In genomic region chr3:59444293-59444671, GRCh38 we compare ENCODE assay signal across 15 cellular contexts.
DNase-seq lines count a peak whose midpoint lies in the region; ATAC-seq and TF ChIP-seq lines count a peak whose summit lies in the region.
"Had no signal": no experiment of that assay in that cellular context is flagged by ENCODE, and none has a peak within 500 bp of the region (broad histone marks: within the 10 kb centered on the region; RNA-seq: fewer than 3 reads in every experiment).

No MANE protein-coding gene starts in this region.

- peak in 2 of 5 donors; percentile 24 to 25 for DNase-seq in CD4-positive, alpha-beta memory T cell
- DNase-seq in activated naive CD8-positive, alpha-beta T cell treated with anti-CD3 and anti-CD28 coated beads, Interleukin-2, amount 10 ng/mL, durations not matched to agents 7 days and 5 days: no peak
- no peak for DNase-seq in NCI-H1105 treated with DMSO at 0.1 percent for 48 hours (lab: John Stamatoyannopoulos, UW)
- DNase-seq in NAMALWA (ENCODE audit: low spot score): no peak
- DNase-seq in foreskin fibroblast: no peak
- DNase-seq: EL, glutamatergic neuron, kidney glomerular epithelial cell, NCI-H2171, SJCRH30 had no signal

- peaks cover 45% of the 10 kb centered on the region for H3K4me1 ChIP-seq in CD4-positive, alpha-beta memory T cell (ENCODE audit: insufficient read depth, low read length)
- H3K4me1 ChIP-seq: SJCRH30 had no signal

- H3K9me3 ChIP-seq in CD4-positive, alpha-beta memory T cell (ENCODE audit: control insufficient read depth in 1 of 2, low read length in 2 of 2): no peaks in the 10 kb centered on the region
- H3K9me3 ChIP-seq: BLaER1, SJCRH30 had no signal

- H3K36me3 ChIP-seq in CD4-positive, alpha-beta memory T cell (ENCODE audit: insufficient read depth, low read length): no peaks in the 10 kb centered on the region
- H3K36me3 ChIP-seq: BLaER1, cardiac muscle cell, SJCRH30 had no signal

- POLR2A ChIA-PET in CD4-positive, alpha-beta memory T cell (lab: Charles Lee; ENCODE audit: partially characterized antibody): interaction anchor here (0.7 to 2.2 kb wide), 4 partner anchors 7 to 567 kb away, joined by 3 to 13 read pairs (median 6); no protein-coding TSS in a partner anchor
- POLR2A ChIA-PET in activated naive CD8-positive, alpha-beta T cell treated with anti-CD3 and anti-CD28 coated beads, Interleukin-2, amount 10 ng/mL, durations not matched to agents 7 days and 5 days (lab: Charles Lee): interaction anchor here (1.3 kb wide), 1 partner anchor 11 kb away, joined by 4 read pairs; no protein-coding TSS in a partner anchor

- no peaks in the 10 kb centered on the region for H3K27me3 ChIP-seq in CD4-positive, alpha-beta memory T cell (ENCODE audit: insufficient read depth, low read length)
- H3K27me3 ChIP-seq: BLaER1, cardiac muscle cell, SJCRH30 had no signal

- peak overlapping the region; percentile 56 to 88 (median 80) for H3K4me3 Mint-ChIP-seq in CD4-positive, alpha-beta memory T cell
- peak overlapping the region; percentile 75 for H3K4me3 Mint-ChIP-seq in activated naive CD8-positive, alpha-beta T cell treated with anti-CD3 and anti-CD28 coated beads, Interleukin-2, amount 10 ng/mL, durations not matched to agents 7 days and 5 days

- ATAC-seq in GM18519 (IDR thresholded peaks at IDR 0.05; ENCODE audit: low FRiP score, unreplicated experiment) (peak; percentile 39), HG03354 (IDR thresholded peaks at IDR 0.05; ENCODE audit: poor library complexity, severe bottlenecking, unreplicated experiment) (peak; percentile 49), HG03342 (IDR thresholded peaks at IDR 0.05; ENCODE audit: unreplicated experiment) (no peak)
- ATAC-seq in activated naive CD8-positive, alpha-beta T cell treated with anti-CD3 and anti-CD28 coated beads, Interleukin-2, amount 10 ng/mL, durations not matched to agents 7 days and 5 days (ENCODE audit: low read depth): peak; percentile 79

- H3K4me3 ChIP-seq in CD4-positive, alpha-beta memory T cell (ENCODE audit: low read length in 2 of 2): peak overlapping the region; percentile 5 to 13
- no peak overlapping the region for H3K4me3 ChIP-seq in foreskin fibroblast (ENCODE audit: low read depth in 1 of 2, low read length in 2 of 2)
- H3K4me3 ChIP-seq: BLaER1, cardiac muscle cell, SJCRH30 had no signal

- peak overlapping the region; percentile 74 to 97 (median 95) for H3K27ac Mint-ChIP-seq in CD4-positive, alpha-beta memory T cell
- H3K27ac Mint-ChIP-seq in activated naive CD8-positive, alpha-beta T cell treated with anti-CD3 and anti-CD28 coated beads, Interleukin-2, amount 10 ng/mL, durations not matched to agents 7 days and 5 days: peak overlapping the region; percentile 90

- CTCF ChIA-PET in CD4-positive, alpha-beta memory T cell (lab: Charles Lee; ENCODE audit: partially characterized antibody): interaction anchor here (0.8 to 2.0 kb wide), 3 partner anchors 11 to 21 kb away, joined by 3 to 5 read pairs (median 5); no protein-coding TSS in a partner anchor

- TF ChIP-seq CTCF in foreskin fibroblast (IDR thresholded peaks at IDR 0.05; ENCODE audit: low read depth, low read length): no peak

- H3K27ac ChIP-seq in CD4-positive, alpha-beta memory T cell (ENCODE audit: low read depth, low read length): peak overlapping the region; percentile 32
- H3K27ac ChIP-seq: BLaER1, cardiac muscle cell, SJCRH30 had no signal

- H3K27me3 Mint-ChIP-seq in CD4-positive, alpha-beta memory T cell: no peaks in the 10 kb centered on the region
- no peaks in the 10 kb centered on the region for H3K27me3 Mint-ChIP-seq in activated naive CD8-positive, alpha-beta T cell treated with anti-CD3 and anti-CD28 coated beads, Interleukin-2, amount 10 ng/mL, durations not matched to agents 7 days and 5 days

- intact Hi-C loops in CD4-positive, alpha-beta memory T cell (cut with micrococcal nuclease): loop anchor here (1.0 kb wide), 1 partner anchor 8 kb away; no protein-coding TSS in a partner anchor

- H3K9me3 Mint-ChIP-seq in CD4-positive, alpha-beta memory T cell: peaks cover 0 to 5% (median 0%) of the 10 kb centered on the region in 8 donors
- peaks cover 2% of the 10 kb centered on the region for H3K9me3 Mint-ChIP-seq in activated naive CD8-positive, alpha-beta T cell treated with anti-CD3 and anti-CD28 coated beads, Interleukin-2, amount 10 ng/mL, durations not matched to agents 7 days and 5 days

- H3K36me3 Mint-ChIP-seq in CD4-positive, alpha-beta memory T cell: no peaks in the 10 kb centered on the region
- peaks cover 2% of the 10 kb centered on the region for H3K36me3 Mint-ChIP-seq in activated naive CD8-positive, alpha-beta T cell treated with anti-CD3 and anti-CD28 coated beads, Interleukin-2, amount 10 ng/mL, durations not matched to agents 7 days and 5 days

- H3K4me1 Mint-ChIP-seq in CD4-positive, alpha-beta memory T cell: peaks cover 31 to 61% (median 50%) of the 10 kb centered on the region in 4 donors
- H3K4me1 Mint-ChIP-seq in activated naive CD8-positive, alpha-beta T cell treated with anti-CD3 and anti-CD28 coated beads, Interleukin-2, amount 10 ng/mL, durations not matched to agents 7 days and 5 days: peaks cover 30% of the 10 kb centered on the region

Comparison
In these comparisons a context has a peak if more than half of its experiments do, and no peak if none do; other contexts are left out.
1. H3K4me3 ChIP-seq: peak in CD4-positive, alpha-beta memory T cell (2 of 2); none in foreskin fibroblast (0 of 2).